ENCODE assay signal across 18 cellular contexts in the genomic region with DNA sequence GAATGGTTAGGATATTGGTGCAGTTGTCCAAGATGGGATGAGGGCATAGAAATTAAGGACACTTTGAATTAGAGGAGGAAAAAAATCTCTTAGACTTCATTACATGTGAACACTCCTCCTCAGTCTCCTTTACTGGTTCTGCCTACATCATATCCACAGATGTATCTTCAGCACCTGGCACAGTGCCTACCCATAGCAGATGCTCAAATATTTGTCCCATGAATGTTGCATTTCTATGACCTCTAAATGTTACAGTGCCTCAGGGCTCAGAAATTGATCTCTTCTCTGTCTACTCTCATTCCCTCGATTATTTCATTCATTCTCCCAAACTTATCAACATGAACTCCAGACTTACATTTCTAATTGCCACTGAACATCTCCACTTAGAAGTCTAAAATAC. TPM values are rescaled to one million over a fixed set of nuclear protein-coding genes. Genes with fewer than 3 reads are reported as not detected.
A peak's percentile ranks its signal among the peaks of the same experiment; 100 is the strongest.
DNase-seq lines count a peak whose midpoint lies in the region; ATAC-seq and TF ChIP-seq lines count a peak whose summit lies in the region.
"Had no signal": no experiment of that assay in that cellular context is flagged by ENCODE, and none has a peak within 500 bp of the region (broad histone marks: within the 10 kb centered on the region; RNA-seq: fewer than 3 reads in every experiment).

No MANE protein-coding gene starts in this region.

- no TSS peak for BruUV-seq in IMR-90 (replicated peaks; lab: Mats Ljungman, UMichigan)

- no peak overlapping the region for H3K9ac ChIP-seq in IMR-90 (ENCODE audit: low read depth, low read length)
- H3K9ac ChIP-seq: parathyroid adenoma had no signal

- H3K56ac ChIP-seq in IMR-90 (ENCODE audit: extremely low read depth, insufficient read depth, low read length) = no peak overlapping the region

- H2BK20ac ChIP-seq in IMR-90 (ENCODE audit: low read depth, low read length) = no peak overlapping the region

- no peak overlapping the region for H4K91ac ChIP-seq in IMR-90 (ENCODE audit: insufficient read depth, low read depth, low read length)

- H3K9me1 ChIP-seq in IMR-90 (ENCODE audit: insufficient read depth, low read length) = no peaks in the 10 kb centered on the region

- H3K27me3 ChIP-seq in BJ (ENCODE audit: control insufficient read depth, insufficient read depth, low read length) (no peaks in the 10 kb centered on the region), IMR-90 (ENCODE audit: control insufficient read depth, insufficient read depth, low read length) (no peaks in the 10 kb centered on the region), foreskin keratinocyte (no peaks in the 10 kb centered on the region)
- H3K27me3 ChIP-seq: stomach had no signal

- H3K4me2 ChIP-seq in IMR-90 (ENCODE audit: low read depth, low read length) = no peak overlapping the region

- H2AK9ac ChIP-seq in IMR-90 (replicated peaks; ENCODE audit: low read depth, low read length, poor library complexity) = no peak overlapping the region

- H3K27ac Mint-ChIP-seq in T-helper 17 cell = no peak overlapping the region
- H3K27ac Mint-ChIP-seq: activated T-cell treated with anti-CD3 and anti-CD28 coated beads, Interleukin-2, amount 50 U/mL, for 72 hours had no signal

- peaks cover 61% of the 10 kb centered on the region for H3K27me3 Mint-ChIP-seq in T-helper 17 cell

- no peak overlapping the region for H4K8ac ChIP-seq in IMR-90 (ENCODE audit: low read depth in 2 of 2, low read length in 2 of 2)

- H3K27ac ChIP-seq in IMR-90 (ENCODE audit: insufficient read depth, low read length) = no peak overlapping the region
- peak overlapping the region; percentile 71 for H3K27ac ChIP-seq in VCaP
- no peak overlapping the region for H3K27ac ChIP-seq in foreskin keratinocyte
- H3K27ac ChIP-seq: parathyroid adenoma, stomach had no signal

- WGBS in IMR-90 (ENCODE audit: extremely low coverage in 2 of 2, insufficient read length in 1 of 2), 2 experiments = 56 to 100% methylated on average over 1 of the region's 1 CpG

- H3K14ac ChIP-seq in IMR-90 (replicated peaks; ENCODE audit: low read depth, low read length) = no peak overlapping the region

- TF ChIP-seq CTCF in BJ (IDR thresholded peaks at IDR 0.05; ENCODE audit: insufficient read depth, low read depth, low read length) = no peak
- no peak for TF ChIP-seq CTCF in IMR-90 (conservative IDR thresholded peaks at IDR 0.05; ENCODE audit: low read depth, low read length)
- no peak for TF ChIP-seq CTCF in VCaP (conservative IDR thresholded peaks at IDR 0.05)
- TF ChIP-seq CTCF in foreskin keratinocyte (conservative IDR thresholded peaks at IDR 0.05) = no peak

- H2BK120ac ChIP-seq in IMR-90 (ENCODE audit: low read depth, low read length) = no peak overlapping the region

- H2BK15ac ChIP-seq in IMR-90 (ENCODE audit: low read depth, low read length) = no peak overlapping the region

- H2BK5ac ChIP-seq in IMR-90 (ENCODE audit: low read depth, low read length, poor library complexity, severe bottlenecking) = no peak overlapping the region

- no peak overlapping the region for H2AFZ ChIP-seq in IMR-90 (replicated peaks; ENCODE audit: low read length, poor library complexity)
- H2AFZ ChIP-seq: parathyroid adenoma had no signal

- H4K5ac ChIP-seq in IMR-90 (ENCODE audit: low read depth, low read length) = no peak overlapping the region

- TF ChIP-seq POLR2A in IMR-90 (IDR thresholded peaks at IDR 0.05; ENCODE audit: low read depth, low read length) = no peak

- H3K4me1 ChIP-seq in IMR-90 (ENCODE audit: control insufficient read depth, insufficient read depth, low read length) (no peaks in the 10 kb centered on the region; the same call in 1 of the 2 replicates), foreskin keratinocyte (peaks cover 5% of the 10 kb centered on the region)
- H3K4me1 ChIP-seq: Caco-2, HAP-1, parathyroid adenoma had no signal

- DNase-seq in BJ (ENCODE audit: low read depth) = peak; percentile 72
- peak; percentile 76 for DNase-seq in IMR-90
- peak in 1 of 2 donors; percentile 69 for DNase-seq in foreskin keratinocyte
- no peak for DNase-seq in NCI-H2196 (lab: John Stamatoyannopoulos, UW; ENCODE audit: unreplicated experiment)
- DNase-seq in medulla oblongata (ENCODE audit: extremely low spot score) = no peak
- no peak for DNase-seq in T-helper 17 cell
- DNase-seq: activated CD4-positive, alpha-beta T cell treated with anti-CD3 and anti-CD28 coated beads, Interleukin-2, amount 50 U/mL, for 4 hours; activated T-cell treated with anti-CD3 and anti-CD28 coated beads, Interleukin-2, amount 50 U/mL, for 72 hours; Caco-2; kidney glomerular epithelial cell; MM.1S; stomach; T-helper 9 cell had no signal

- intact Hi-C loops in IMR-90 (cut with micrococcal nuclease) = no loop called here

- H3K79me1 ChIP-seq in IMR-90 (ENCODE audit: low read depth in 1 of 2, low read length in 2 of 2) = no peaks in the 10 kb centered on the region

- no peak for TF ChIP-seq RAD21 in IMR-90 (IDR thresholded peaks at IDR 0.05; ENCODE audit: low read length)

- peak; percentile 24; the same call in 1 of the 2 replicates for ATAC-seq in IMR-90 (ENCODE audit: low read depth)
- ATAC-seq in foreskin keratinocyte = peak; percentile 47
- ATAC-seq in GM21526 (IDR thresholded peaks at IDR 0.05; ENCODE audit: low FRiP score, unreplicated experiment) = no peak
- no peak for ATAC-seq in T-helper 17 cell
- ATAC-seq: activated T-cell treated with anti-CD3 and anti-CD28 coated beads, Interleukin-2, amount 50 U/mL, for 72 hours had no signal

- H2AK5ac ChIP-seq in IMR-90 (ENCODE audit: low read depth, low read length) = no peak overlapping the region

- no peaks in the 10 kb centered on the region for H3K36me3 ChIP-seq in BJ (ENCODE audit: control insufficient read depth, insufficient read depth, low read length)
- H3K36me3 ChIP-seq in IMR-90 (ENCODE audit: control insufficient read depth, insufficient read depth, low read length) = no peaks in the 10 kb centered on the region
- H3K36me3 ChIP-seq: stomach had no signal

- H3K4ac ChIP-seq in IMR-90 (ENCODE audit: low read depth, low read length) = no peak overlapping the region

- peaks cover 2% of the 10 kb centered on the region for H3K4me1 Mint-ChIP-seq in T-helper 17 cell

- CTCF ChIA-PET in BJ (lab: Yijun Ruan, JAX) (interaction anchor here (0.6 kb wide), 1 partner anchor 71 kb away, joined by 3 read pairs; no protein-coding TSS in a partner anchor), IMR-90 (lab: Yijun Ruan, JAX) (no interaction called here)

- H3K4me3 ChIP-seq in BJ (ENCODE audit: low read depth, low read length) (no peak overlapping the region), IMR-90 (ENCODE audit: insufficient read depth, low read depth, low read length) (no peak overlapping the region)
- H3K4me3 ChIP-seq: HAP-1, stomach had no signal

- no peak overlapping the region for H3K4me3 Mint-ChIP-seq in T-helper 17 cell
- H3K4me3 Mint-ChIP-seq: activated T-cell treated with anti-CD3 and anti-CD28 coated beads, Interleukin-2, amount 50 U/mL, for 72 hours had no signal

- peaks cover 5% of the 10 kb centered on the region for H3K36me3 Mint-ChIP-seq in T-helper 17 cell (ENCODE audit: low read depth)

- POLR2A ChIA-PET in BJ (lab: Charles Lee) = no interaction called here
- POLR2A ChIA-PET in IMR-90 (lab: Charles Lee; ENCODE audit: unreplicated experiment) = no interaction called here

- H3K23ac ChIP-seq in IMR-90 (ENCODE audit: low read depth, low read length) = no peak overlapping the region

- dilution Hi-C loops in IMR-90 (cut with HindIII; ENCODE audit: low sequenced_read_pairs, unreplicated experiment) = no loop called here

- in situ Hi-C loops in IMR-90 (cut with MboI; ENCODE audit: low sequenced_read_pairs) = no loop called here

- no peaks in the 10 kb centered on the region for H4K20me1 ChIP-seq in IMR-90 (ENCODE audit: insufficient read depth, low read length)

- H3K9me3 ChIP-seq in IMR-90 (ENCODE audit: control insufficient read depth, insufficient read depth, low read length) (no peaks in the 10 kb centered on the region), T-helper 17 cell (ENCODE audit: control insufficient read depth, low read length, poor library complexity, severe bottlenecking) (no peaks in the 10 kb centered on the region)
- H3K9me3 ChIP-seq: Caco-2, HAP-1, stomach had no signal

- H3K18ac ChIP-seq in IMR-90 (ENCODE audit: low read depth, low read length) = no peak overlapping the region

TF ChIP-seq in IMR-90, 13 proteins besides CTCF, POLR2A, EP300 and RAD21 (continues in another document):
- TF ChIP-seq FOS (IDR thresholded peaks at IDR 0.05; ENCODE audit: low read depth, low read length) (no peak), SMC3 (IDR thresholded peaks at IDR 0.05; ENCODE audit: low read depth, low read length) (no peak), NFE2L2 (IDR thresholded peaks at IDR 0.05; ENCODE audit: low read depth, low read length) (no peak), MAZ (IDR thresholded peaks at IDR 0.05; ENCODE audit: borderline replicate concordance, low read depth, low read length) (no peak), MAFK (IDR thresholded peaks at IDR 0.05; ENCODE audit: low read depth, low read length) (no peak), RFX5 (IDR thresholded peaks at IDR 0.05; ENCODE audit: low read depth, low read length) (no peak), BHLHE40 (IDR thresholded peaks at IDR 0.05; ENCODE audit: low read depth, low read length) (no peak), MXI1 (IDR thresholded peaks at IDR 0.05; ENCODE audit: borderline replicate concordance, low read depth, low read length) (no peak)
- TF ChIP-seq, protein P1, sequence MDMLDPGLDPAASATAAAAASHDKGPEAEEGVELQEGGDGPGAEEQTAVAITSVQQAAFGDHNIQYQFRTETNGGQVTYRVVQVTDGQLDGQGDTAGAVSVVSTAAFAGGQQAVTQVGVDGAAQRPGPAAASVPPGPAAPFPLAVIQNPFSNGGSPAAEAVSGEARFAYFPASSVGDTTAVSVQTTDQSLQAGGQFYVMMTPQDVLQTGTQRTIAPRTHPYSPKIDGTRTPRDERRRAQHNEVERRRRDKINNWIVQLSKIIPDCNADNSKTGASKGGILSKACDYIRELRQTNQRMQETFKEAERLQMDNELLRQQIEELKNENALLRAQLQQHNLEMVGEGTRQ (IDR thresholded peaks at IDR 0.05; ENCODE audit: low read depth, low read length) = no peak

RNA-seq across cellular contexts. Expression of gene CNNM1, which starts 17.1 kb away (rescaled TPM):
- 1.1 and 1.3 TPM in 2 replicates for polyA plus RNA-seq in BJ (2011; rRNA removed)
- polyA minus RNA-seq in BJ (2011; rRNA and poly(A)+ RNA removed) = 1.6 and 1.7 TPM in 2 replicates
- 0.18 and 0.28 TPM in 2 replicates for total RNA-seq in IMR-90 (2012; rRNA removed)
- polyA plus RNA-seq in IMR-90 (2012; rRNA removed) = 0.32 and 0.39 TPM in 2 replicates
- 0.09 and 0.22 TPM in 2 replicates for polyA plus RNA-seq in IMR-90 (2012; cell fraction: cytosol; rRNA removed)
- polyA plus RNA-seq in IMR-90 (2012; cell fraction: nucleus; rRNA removed; ENCODE audit: low replicate concordance) = 0.25 and 0.44 TPM in 2 replicates
- 0.31 and 0.42 TPM in 2 replicates for total RNA-seq in foreskin keratinocyte
- polyA plus RNA-seq in foreskin keratinocyte = 0.11 and 0.16 TPM in 2 replicates
- under 1 TPM; 0.15 to 0.16 TPM for total RNA-seq in T-helper 17 cell
- total RNA-seq: Caco-2, glomerular endothelial cell had no signal

Comparison
In these comparisons a context has a peak if more than half of its experiments do, and no peak if none do; other contexts are left out.
1. DNase-seq: peak in BJ (single experiment) and IMR-90 (single experiment); none in NCI-H2196 (single experiment), medulla oblongata (single experiment) and T-helper 17 cell (0 of 3).
2. ATAC-seq: peak in IMR-90 (single experiment) and foreskin keratinocyte (single experiment); none in GM21526 (single experiment) and T-helper 17 cell (single experiment).